ENCODE assay signal across 1 cellular context in genomic region chr1:921011-921837, GRCh38.
A peak's percentile ranks its signal among the peaks of the same experiment; 100 is the strongest.
TF ChIP-seq lines count a peak whose summit lies in the region.

No MANE protein-coding gene starts in this region.

TF ChIP-seq in HepG2, 621 proteins besides CTCF, POLR2A, EP300 and RAD21 (continued from another document and continues in another):
- TF ChIP-seq PBX3 (CRISPR knock-in tag; IDR thresholded peaks at IDR 0.05; ENCODE audit: borderline replicate concordance), result no peak
- no peak for TF ChIP-seq KLF9 (CRISPR knock-in tag; IDR thresholded peaks at IDR 0.05; ENCODE audit: low read depth)
- TF ChIP-seq TFDP1 (CRISPR knock-in tag; IDR thresholded peaks at IDR 0.05; ENCODE audit: borderline replicate concordance), result 0 out of 2 replicates have a peak, but pooled peaks have one; percentile 60
- 0 out of 2 replicates have a peak, but pooled peaks have one; percentile 45 for TF ChIP-seq ZNF331 (CRISPR knock-in tag; IDR thresholded peaks at IDR 0.05)
- no peak for TF ChIP-seq ZSCAN30 (CRISPR knock-in tag; IDR thresholded peaks at IDR 0.05)
- no peak for TF ChIP-seq CBX1 (IDR thresholded peaks at IDR 0.05; ENCODE audit: low read depth)
- 0 out of 2 replicates have a peak, but pooled peaks have one; percentile 21 for TF ChIP-seq HDAC2 (CRISPR knock-in tag; IDR thresholded peaks at IDR 0.05)
- TF ChIP-seq XBP1 (CRISPR knock-in tag; IDR thresholded peaks at IDR 0.05), result no peak
- no peak for TF ChIP-seq TEAD2 (CRISPR knock-in tag; IDR thresholded peaks at IDR 0.05)
- TF ChIP-seq BHLHE40 (IDR thresholded peaks at IDR 0.05; ENCODE audit: low read length), result 0 out of 2 replicates have a peak, but pooled peaks have one; percentile 19
- TF ChIP-seq RXRA (CRISPR knock-in tag; IDR thresholded peaks at IDR 0.05), result no peak; the same call in 1 of the 2 replicates
- TF ChIP-seq BCLAF1 (IDR thresholded peaks at IDR 0.05), result no peak
- no peak for TF ChIP-seq AKAP8 (CRISPR knock-in tag; IDR thresholded peaks at IDR 0.05)
- TF ChIP-seq ELF3 (CRISPR knock-in tag; IDR thresholded peaks at IDR 0.05), result no peak
- no peak for TF ChIP-seq ZNF383 (CRISPR knock-in tag; IDR thresholded peaks at IDR 0.05; ENCODE audit: borderline replicate concordance)
- no peak for TF ChIP-seq NFKB2 (CRISPR knock-in tag; IDR thresholded peaks at IDR 0.05; ENCODE audit: borderline replicate concordance)
- peak; percentile 29; the same call in 1 of the 2 replicates for TF ChIP-seq RXRB (CRISPR knock-in tag; IDR thresholded peaks at IDR 0.05; ENCODE audit: borderline replicate concordance)
- no peak for TF ChIP-seq ZNF552 (CRISPR knock-in tag; IDR thresholded peaks at IDR 0.05; ENCODE audit: borderline replicate concordance)
- no peak for TF ChIP-seq KDM6A (CRISPR knock-in tag; IDR thresholded peaks at IDR 0.05; ENCODE audit: low read depth)
- TF ChIP-seq ZBTB10 (CRISPR knock-in tag; IDR thresholded peaks at IDR 0.05; ENCODE audit: borderline replicate concordance), result no peak
- TF ChIP-seq GLI4 (CRISPR knock-in tag; IDR thresholded peaks at IDR 0.05; ENCODE audit: borderline replicate concordance), result no peak
- TF ChIP-seq CEBPZ (IDR thresholded peaks at IDR 0.05; ENCODE audit: low read length), result no peak
- TF ChIP-seq KDM1A (CRISPR knock-in tag; IDR thresholded peaks at IDR 0.05), result no peak
- TF ChIP-seq MXD1 (CRISPR knock-in tag; IDR thresholded peaks at IDR 0.05), result no peak
- TF ChIP-seq ZNF713 (CRISPR knock-in tag; IDR thresholded peaks at IDR 0.05), result no peak
- no peak for TF ChIP-seq REST (IDR thresholded peaks at IDR 0.05; ENCODE audit: borderline replicate concordance in 1 of 2, low read depth in 1 of 2, low read length in 2 of 2)
- no peak for TF ChIP-seq HOMEZ (CRISPR knock-in tag; IDR thresholded peaks at IDR 0.05; ENCODE audit: low read depth)
- no peak for TF ChIP-seq GPN1 (CRISPR knock-in tag; IDR thresholded peaks at IDR 0.05; ENCODE audit: borderline replicate concordance)
- TF ChIP-seq ZNF574 (CRISPR knock-in tag; IDR thresholded peaks at IDR 0.05), result peak; percentile 20; the same call in 1 of the 2 replicates
- TF ChIP-seq GRHL1 (CRISPR knock-in tag; conservative IDR thresholded peaks at IDR 0.05), result no peak
- TF ChIP-seq ZNF432 (CRISPR knock-in tag; IDR thresholded peaks at IDR 0.05; ENCODE audit: borderline replicate concordance), result no peak
- 0 out of 2 replicates have a peak, but pooled peaks have one; percentile 52 for TF ChIP-seq MEIS1 (CRISPR knock-in tag; IDR thresholded peaks at IDR 0.05; ENCODE audit: borderline replicate concordance)
- TF ChIP-seq DRAP1 (CRISPR knock-in tag; IDR thresholded peaks at IDR 0.05), result no peak
- no peak for TF ChIP-seq KLF6 (CRISPR knock-in tag; IDR thresholded peaks at IDR 0.05)
